In genomic region chr19:11377237-11377636, GRCh38 we compare ENCODE assay signal across 8 cellular contexts. TPM values are rescaled to one million over a fixed set of nuclear protein-coding genes. Genes with fewer than 3 reads are reported as not detected.
A peak's percentile ranks its signal among the peaks of the same experiment; 100 is the strongest.
DNase-seq lines count a peak whose midpoint lies in the region; ATAC-seq and TF ChIP-seq lines count a peak whose summit lies in the region.

No MANE protein-coding gene starts in this region.

- peak overlapping the region; percentile 25 for H3K27ac ChIP-seq in C4-2B

- no peak for TF ChIP-seq RAD21 in Ishikawa (IDR thresholded peaks at IDR 0.05; ENCODE audit: low read depth)

- intact Hi-C loops in sciatic nerve (cut with DNase I), result loop anchor here (10.0 kb wide), 1 partner anchor 58 kb away; the partner anchor contains the start of genes ODAD3 and PRKCSH

- ATAC-seq in GM21576 (IDR thresholded peaks at IDR 0.05; ENCODE audit: unreplicated experiment), result no peak
- ATAC-seq in left lobe of liver, result no peak
- no peak for ATAC-seq in HG02870 (IDR thresholded peaks at IDR 0.05; ENCODE audit: unreplicated experiment)
- ATAC-seq in sciatic nerve, result no peak

- TF ChIP-seq CTCF in C4-2B (conservative IDR thresholded peaks at IDR 0.05), result no peak

- TF ChIP-seq EP300 in Ishikawa (IDR thresholded peaks at IDR 0.05; ENCODE audit: borderline replicate concordance), result no peak

- peak; percentile 35 for DNase-seq in activated naive CD4-positive, alpha-beta T cell treated with anti-CD3 and anti-CD28 coated beads, Interleukin-2, amount 50 U/mL, for 16 hours
- DNase-seq in kidney tubule cell (ENCODE audit: low spot score), result peak; percentile 85
- DNase-seq in left lobe of liver (ENCODE audit: low spot score), result no peak
- no peak for DNase-seq in sciatic nerve (ENCODE audit: low spot score)

TF ChIP-seq in Ishikawa, 13 proteins besides CTCF, POLR2A, EP300 and RAD21:
- TF ChIP-seq REST (IDR thresholded peaks at IDR 0.05; ENCODE audit: low read depth) (no peak), USF1 (IDR thresholded peaks at IDR 0.05) (peak; percentile 94)
TF ChIP-seq in Ishikawa: peak in this region for 1.

RNA-seq across cellular contexts. Expression of gene SWSAP1, which starts 2.8 kb away (rescaled TPM):
- total RNA-seq in left lobe of liver (2.6 TPM), sciatic nerve (1.3 TPM)

RNA-seq across cellular contexts. Expression of gene EPOR, which starts 6.9 kb away (rescaled TPM):
- total RNA-seq in left lobe of liver, result 11.9 TPM
- total RNA-seq in sciatic nerve, result 5.2 TPM

RNA-seq across cellular contexts. Expression of gene PLPPR2, which starts 22.0 kb away (rescaled TPM):
- 8.8 TPM for total RNA-seq in left lobe of liver
- total RNA-seq in sciatic nerve, result 27.5 TPM

RNA-seq across cellular contexts. Expression of gene CCDC159, which starts 30.9 kb away (rescaled TPM):
- total RNA-seq in left lobe of liver (25.6 TPM), sciatic nerve (42.7 TPM)

RNA-seq across cellular contexts. Expression of gene TMEM205, which starts 31.2 kb away (rescaled TPM):
- total RNA-seq in left lobe of liver, result 154 TPM
- 58.0 TPM for total RNA-seq in sciatic nerve

Comparison
In these comparisons a context has a peak if more than half of its experiments do, and no peak if none do; other contexts are left out.
1. DNase-seq: peak in activated naive CD4-positive, alpha-beta T cell treated with anti-CD3 and anti-CD28 coated beads, Interleukin-2, amount 50 U/mL, for 16 hours (single experiment) and kidney tubule cell (single experiment); none in left lobe of liver (single experiment) and sciatic nerve (single experiment).